ENCODE assay signal across 27 cellular contexts in the genomic region with DNA sequence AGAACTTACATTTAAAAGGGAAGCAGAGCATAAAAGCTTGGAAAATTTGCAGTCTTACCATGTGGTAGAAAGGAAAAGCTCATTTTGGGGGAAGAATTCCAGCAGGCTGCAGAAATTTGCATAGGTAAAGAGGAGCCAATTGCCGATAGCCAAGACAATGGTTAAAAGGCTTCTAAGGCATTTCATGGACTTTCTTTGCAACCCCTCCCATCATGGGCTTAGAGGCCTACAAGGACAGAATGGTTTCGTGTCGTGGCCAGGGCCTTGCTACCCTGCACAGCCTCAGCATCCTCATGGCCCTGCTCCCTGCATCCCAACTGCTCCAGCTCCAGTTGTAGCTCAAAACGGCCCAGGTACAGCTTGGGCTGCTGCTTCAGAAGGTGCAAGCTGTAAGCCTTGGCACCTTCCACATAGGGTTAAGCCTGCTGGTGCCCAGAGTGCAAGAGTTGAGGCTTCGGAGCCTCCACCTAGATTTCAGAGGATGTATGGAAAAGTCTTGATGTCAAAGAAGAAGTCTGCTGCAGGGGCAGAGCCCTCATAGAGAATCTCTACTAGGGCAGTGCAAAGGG.
"Had no signal": no experiment of that assay in that cellular context is flagged by ENCODE, and none has a peak within 500 bp of the region (broad histone marks: within the 10 kb centered on the region; RNA-seq: fewer than 3 reads in every experiment).

No MANE protein-coding gene starts in this region.

- H3K27me3 ChIP-seq: esophagus muscularis mucosa, heart right ventricle, right atrium auricular region, suprapubic skin, transverse colon had no signal

- H3K9me3 Mint-ChIP-seq: activated CD4-positive, alpha-beta T cell treated with anti-CD3 and anti-CD28 coated beads, Interleukin-2, amount 10 ng/mL, durations not matched to agents 7 days and 5 days; neural crest cell had no signal

- ATAC-seq: heart right ventricle; naive thymus-derived CD8-positive, alpha-beta T cell had no signal

- H3K9me3 ChIP-seq: esophagus muscularis mucosa, heart right ventricle, right atrium auricular region, suprapubic skin, transverse colon had no signal

- FAIRE-seq: bronchial epithelial cell, TTC549 had no signal

- DNase-seq: activated CD4-positive, alpha-beta memory T cell treated with anti-CD3 and anti-CD28 coated beads, Interleukin-2, amount 10 ng/mL, durations not matched to agents 7 days and 5 days; activated CD4-positive, alpha-beta T cell treated with anti-CD3 and anti-CD28 coated beads, Interleukin-2, amount 10 ng/mL, durations not matched to agents 7 days and 5 days; activated CD4-positive, CD25-positive, alpha-beta regulatory T cell treated with anti-CD3 and anti-CD28 coated beads, Interleukin-2, amount 50 U/mL, for 72 hours; activated CD8-positive, alpha-beta memory T cell treated with anti-CD3 and anti-CD28 coated beads, Interleukin-2, amount 50 U/mL, for 48 hours; activated gamma-delta T cell; activated naive CD4-positive, alpha-beta T cell treated with anti-CD3 and anti-CD28 coated beads, Interleukin-2, amount 50 U/mL, for 16 hours; activated T-cell treated with anti-CD3 and anti-CD28 coated beads, Interleukin-2, amount 50 U/mL, for 24 hours; amygdala; foreskin melanocyte; heart right ventricle; immature natural killer cell; naive thymus-derived CD8-positive, alpha-beta T cell; stimulated activated CD4-positive, alpha-beta T cell treated with anti-CD3 and anti-CD28 coated beads, Interleukin-15, amount 100 ng/mL, for 24 hours; stimulated activated CD4-positive, alpha-beta T cell treated with anti-CD3 and anti-CD28 coated beads, Interleukin-2, amount 100 ng/mL, for 24 hours; stimulated activated naive CD4-positive, alpha-beta T cell; T-helper 1 cell; transverse colon; WERI-Rb-1 had no signal

- H3K36me3 ChIP-seq: esophagus muscularis mucosa, heart right ventricle, right atrium auricular region, suprapubic skin, transverse colon, WERI-Rb-1 had no signal

- H3K4me1 ChIP-seq: esophagus muscularis mucosa, right atrium auricular region, suprapubic skin, transverse colon had no signal

- H3K36me3 Mint-ChIP-seq: memory B cell; naive thymus-derived CD8-positive, alpha-beta T cell had no signal

- H3K27ac Mint-ChIP-seq: activated CD4-positive, alpha-beta memory T cell treated with anti-CD3 and anti-CD28 coated beads, Interleukin-2, amount 10 ng/mL, durations not matched to agents 7 days and 5 days; activated CD4-positive, alpha-beta T cell treated with anti-CD3 and anti-CD28 coated beads, Interleukin-2, amount 10 ng/mL, durations not matched to agents 7 days and 5 days; activated T-cell treated with anti-CD3 and anti-CD28 coated beads, Interleukin-2, amount 50 U/mL, for 24 hours; dendritic cell treated with granulocyte-macrophage colony-stimulating factor and Interleukin-4, amounts not matched to agents 40 ng/mL and 50 ng/mL, for 4 days; memory B cell; naive thymus-derived CD8-positive, alpha-beta T cell had no signal

- H3K4me3 Mint-ChIP-seq: activated CD4-positive, alpha-beta memory T cell treated with anti-CD3 and anti-CD28 coated beads, Interleukin-2, amount 10 ng/mL, durations not matched to agents 7 days and 5 days; activated CD4-positive, alpha-beta T cell treated with anti-CD3 and anti-CD28 coated beads, Interleukin-2, amount 10 ng/mL, durations not matched to agents 7 days and 5 days; activated T-cell treated with anti-CD3 and anti-CD28 coated beads, Interleukin-2, amount 50 U/mL, for 24 hours; central memory CD8-positive, alpha-beta T cell; dendritic cell treated with granulocyte-macrophage colony-stimulating factor and Interleukin-4, amounts not matched to agents 40 ng/mL and 50 ng/mL, for 4 days; immature natural killer cell; memory B cell; naive thymus-derived CD8-positive, alpha-beta T cell; neural crest cell had no signal

- H3K4me1 Mint-ChIP-seq: activated CD4-positive, alpha-beta memory T cell treated with anti-CD3 and anti-CD28 coated beads, Interleukin-2, amount 10 ng/mL, durations not matched to agents 7 days and 5 days; activated CD4-positive, alpha-beta T cell treated with anti-CD3 and anti-CD28 coated beads, Interleukin-2, amount 10 ng/mL, durations not matched to agents 7 days and 5 days; central memory CD8-positive, alpha-beta T cell; immature natural killer cell; memory B cell; naive thymus-derived CD8-positive, alpha-beta T cell; neural crest cell had no signal

- H3K27ac ChIP-seq: esophagus muscularis mucosa, heart right ventricle, right atrium auricular region, suprapubic skin, transverse colon, WERI-Rb-1 had no signal

- H3K4me3 ChIP-seq: esophagus muscularis mucosa, heart right ventricle, right atrium auricular region, suprapubic skin, transverse colon had no signal

- H3K27me3 Mint-ChIP-seq: activated CD4-positive, alpha-beta memory T cell treated with anti-CD3 and anti-CD28 coated beads, Interleukin-2, amount 10 ng/mL, durations not matched to agents 7 days and 5 days; activated CD4-positive, alpha-beta T cell treated with anti-CD3 and anti-CD28 coated beads, Interleukin-2, amount 10 ng/mL, durations not matched to agents 7 days and 5 days; activated T-cell treated with anti-CD3 and anti-CD28 coated beads, Interleukin-2, amount 50 U/mL, for 24 hours; central memory CD8-positive, alpha-beta T cell; dendritic cell treated with granulocyte-macrophage colony-stimulating factor and Interleukin-4, amounts not matched to agents 40 ng/mL and 50 ng/mL, for 4 days; memory B cell; naive thymus-derived CD8-positive, alpha-beta T cell had no signal
